In the genomic region with DNA sequence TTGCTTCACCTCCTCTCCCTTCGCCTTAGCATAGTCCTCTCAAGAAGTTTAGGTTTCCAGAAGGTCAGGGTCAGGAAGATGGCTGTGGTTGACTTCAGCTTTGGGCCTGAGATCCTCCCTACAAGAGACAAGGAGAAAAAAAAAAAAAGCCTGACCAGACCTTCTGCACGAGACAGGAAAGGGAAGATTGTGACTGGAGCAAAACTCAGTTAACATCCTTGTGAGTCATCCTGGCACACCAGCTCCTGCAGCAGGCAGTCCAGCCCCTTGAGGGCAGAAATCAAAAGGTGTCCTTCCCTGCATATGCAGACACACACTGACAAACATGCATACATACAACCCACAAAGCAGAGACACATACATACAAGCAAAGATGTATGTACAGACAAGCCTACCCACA, we compare ENCODE assay signal across 1 cellular context.
TF ChIP-seq lines count a peak whose summit lies in the region.

No MANE protein-coding gene starts in this region.

TF ChIP-seq in HCT116, 20 proteins besides CTCF, POLR2A, EP300 and RAD21 (continued from another document):
- TF ChIP-seq ZFX (IDR thresholded peaks at IDR 0.05) = no peak
- no peak for TF ChIP-seq YY1 (IDR thresholded peaks at IDR 0.05; ENCODE audit: extremely low read depth, insufficient replicate concordance, low read depth, low read length)
- no peak for TF ChIP-seq EZH2phosphoT487 (IDR thresholded peaks at IDR 0.05; ENCODE audit: borderline replicate concordance)
- no peak for TF ChIP-seq SRF (IDR thresholded peaks at IDR 0.05; ENCODE audit: low read depth)
- TF ChIP-seq CEBPB (IDR thresholded peaks at IDR 0.05; ENCODE audit: low read depth) = no peak
- no peak for TF ChIP-seq FOSL1 (IDR thresholded peaks at IDR 0.05; ENCODE audit: low read depth)
- no peak for TF ChIP-seq SIN3A (IDR thresholded peaks at IDR 0.05; ENCODE audit: low read depth)
- no peak for TF ChIP-seq ZNF274 (IDR thresholded peaks at IDR 0.05; ENCODE audit: low read depth, low read length)
- no peak for TF ChIP-seq EZH2 (IDR thresholded peaks at IDR 0.05)
